In the genomic region with DNA sequence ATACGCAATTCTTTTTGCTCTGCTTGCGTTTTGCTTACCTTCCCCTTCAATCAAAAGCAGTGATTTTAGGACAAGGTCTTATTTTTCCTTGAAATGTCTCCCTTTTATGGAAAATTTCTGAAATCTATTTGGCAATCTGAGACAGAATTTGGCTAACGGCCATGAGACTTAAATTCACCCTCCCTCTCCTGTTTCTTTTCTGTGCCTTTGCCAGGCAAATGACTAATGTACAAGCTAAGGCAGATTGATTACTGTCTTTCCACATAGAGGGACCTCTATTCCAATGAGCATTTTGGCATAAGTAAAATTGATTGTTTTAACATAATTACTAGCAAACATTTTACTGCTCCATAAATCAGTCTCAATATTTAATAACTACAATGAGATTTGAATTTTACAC, we compare ENCODE assay signal across 29 cellular contexts. TPM values are rescaled to one million over a fixed set of nuclear protein-coding genes. Genes with fewer than 3 reads are reported as not detected.
DNase-seq lines count a peak whose midpoint lies in the region; ATAC-seq and TF ChIP-seq lines count a peak whose summit lies in the region.
"Had no signal": no experiment of that assay in that cellular context is flagged by ENCODE, and none has a peak within 500 bp of the region (broad histone marks: within the 10 kb centered on the region; RNA-seq: fewer than 3 reads in every experiment).

No MANE protein-coding gene starts in this region.

- H3K79me2 ChIP-seq in mammary epithelial cell (ENCODE audit: insufficient read depth, low read length) = no peaks in the 10 kb centered on the region

- no peak overlapping the region for H3K27ac ChIP-seq in breast epithelium
- no peak overlapping the region for H3K27ac ChIP-seq in mammary epithelial cell (ENCODE audit: insufficient read depth, low read depth, low read length)
- no peak overlapping the region for H3K27ac ChIP-seq in effector memory CD4-positive, alpha-beta T cell (ENCODE audit: insufficient read depth, low read length, poor library complexity, severe bottlenecking)
- no peak overlapping the region for H3K27ac ChIP-seq in gastroesophageal sphincter
- H3K27ac ChIP-seq: psoas muscle, skin epidermis had no signal

- no peak for TF ChIP-seq CTCF in MCF 10A (IDR thresholded peaks at IDR 0.05; ENCODE audit: unreplicated experiment)
- no peak for TF ChIP-seq CTCF in breast epithelium (IDR thresholded peaks at IDR 0.05)
- no peak for TF ChIP-seq CTCF in mammary epithelial cell (conservative IDR thresholded peaks at IDR 0.05 in 1 of 2, IDR thresholded peaks at IDR 0.05 in 1 of 2; ENCODE audit: extremely low read depth in 1 of 2, insufficient read depth in 1 of 2, low read depth in 1 of 2, low read length in 2 of 2)
- TF ChIP-seq CTCF in gastroesophageal sphincter (IDR thresholded peaks at IDR 0.05) = no peak

- no peaks in the 10 kb centered on the region for H3K9me3 ChIP-seq in breast epithelium
- no peaks in the 10 kb centered on the region for H3K9me3 ChIP-seq in mammary epithelial cell (replicated peaks; ENCODE audit: insufficient read depth, low read length)
- H3K9me3 ChIP-seq in effector memory CD4-positive, alpha-beta T cell (ENCODE audit: control insufficient read depth, low read length) = no peaks in the 10 kb centered on the region
- H3K9me3 ChIP-seq in gastroesophageal sphincter = no peaks in the 10 kb centered on the region
- H3K9me3 ChIP-seq: BE2C, psoas muscle had no signal

- no peaks in the 10 kb centered on the region for H3K4me1 ChIP-seq in breast epithelium
- H3K4me1 ChIP-seq in mammary epithelial cell (ENCODE audit: insufficient read depth, low read length) = no peaks in the 10 kb centered on the region
- H3K4me1 ChIP-seq in effector memory CD4-positive, alpha-beta T cell (ENCODE audit: control insufficient read depth, insufficient read depth, low read length, poor library complexity, severe bottlenecking) = no peaks in the 10 kb centered on the region
- H3K4me1 ChIP-seq in gastroesophageal sphincter = no peaks in the 10 kb centered on the region
- H3K4me1 ChIP-seq: BE2C, psoas muscle had no signal

- WGBS in mammary epithelial cell (ENCODE audit: low coverage, missing lambda C conversion rate) = 69% methylated on average over 3 of the region's 3 CpGs
- WGBS in gastroesophageal sphincter (ENCODE audit: low coverage in 1 of 2), 2 donors = 54 to 62% methylated on average over 3 of the region's 3 CpGs

- no peak overlapping the region for H3K4me2 ChIP-seq in mammary epithelial cell (ENCODE audit: insufficient read depth, low read depth, low read length)

- H3K27me3 Mint-ChIP-seq in MCF 10A (ENCODE audit: insufficient read depth, unreplicated experiment) = no peaks in the 10 kb centered on the region

- H3K4me1 Mint-ChIP-seq in MCF 10A (ENCODE audit: insufficient read depth, unreplicated experiment) = no peaks in the 10 kb centered on the region
- H3K4me1 Mint-ChIP-seq: activated T-helper 17 cell treated with anti-CD3 and anti-CD28 coated beads, Interleukin-2, amount 50 U/mL, for 72 hours had no signal

- no peak overlapping the region for H3K4me3 Mint-ChIP-seq in MCF 10A (ENCODE audit: unreplicated experiment)
- H3K4me3 Mint-ChIP-seq: activated CD4-positive, alpha-beta memory T cell treated with anti-CD3 and anti-CD28 coated beads for 36 hours; activated T-helper 17 cell treated with anti-CD3 and anti-CD28 coated beads, Interleukin-2, amount 50 U/mL, for 72 hours had no signal

- no peaks in the 10 kb centered on the region for H3K36me3 Mint-ChIP-seq in MCF 10A (ENCODE audit: insufficient read depth, unreplicated experiment)
- H3K36me3 Mint-ChIP-seq: activated CD4-positive, alpha-beta memory T cell treated with anti-CD3 and anti-CD28 coated beads for 36 hours; activated naive CD4-positive, alpha-beta T cell treated with anti-CD3 and anti-CD28 coated beads, Interleukin-2, amount 50 U/mL, for 72 hours had no signal

- no peaks in the 10 kb centered on the region for H3K27me3 ChIP-seq in breast epithelium
- no peaks in the 10 kb centered on the region for H3K27me3 ChIP-seq in mammary epithelial cell (ENCODE audit: insufficient read depth, low read length)
- no peaks in the 10 kb centered on the region for H3K27me3 ChIP-seq in effector memory CD4-positive, alpha-beta T cell (replicated peaks; ENCODE audit: control insufficient read depth, insufficient read depth, low read length, poor library complexity, severe bottlenecking)
- no peaks in the 10 kb centered on the region for H3K27me3 ChIP-seq in gastroesophageal sphincter
- H3K27me3 ChIP-seq: BE2C had no signal

- no peaks in the 10 kb centered on the region for H4K20me1 ChIP-seq in mammary epithelial cell (ENCODE audit: insufficient read depth, low read length)

- intact Hi-C loops in MCF 10A (cut with micrococcal nuclease) = no loop called here
- intact Hi-C loops in breast epithelium (cut with DNase I; ENCODE audit: low total_unique reads) = no loop called here
- intact Hi-C loops in mammary epithelial cell (cut with micrococcal nuclease) = no loop called here

- in situ Hi-C loops in mammary epithelial cell (cut with MboI; ENCODE audit: low sequenced_read_pairs in 2 of 2) = no loop called here

- dilution Hi-C loops in mammary epithelial cell (cut with HindIII; ENCODE audit: low sequenced_read_pairs) = no loop called here

- TF ChIP-seq POLR2A in breast epithelium (IDR thresholded peaks at IDR 0.05) = no peak
- TF ChIP-seq POLR2A in gastroesophageal sphincter (IDR thresholded peaks at IDR 0.05) = no peak

- no peak for ATAC-seq in gastroesophageal sphincter
- ATAC-seq: activated naive CD4-positive, alpha-beta T cell treated with anti-CD3 and anti-CD28 coated beads, Interleukin-2, amount 50 U/mL, for 72 hours; activated T-helper 17 cell treated with anti-CD3 and anti-CD28 coated beads, Interleukin-2, amount 50 U/mL, for 72 hours; esophagus mucosa; left colon; psoas muscle had no signal

- H3K36me3 ChIP-seq in breast epithelium (no peaks in the 10 kb centered on the region), mammary epithelial cell (ENCODE audit: insufficient read depth, low read length) (no peaks in the 10 kb centered on the region), gastroesophageal sphincter (no peaks in the 10 kb centered on the region)
- no peaks in the 10 kb centered on the region for H3K36me3 ChIP-seq in effector memory CD4-positive, alpha-beta T cell (ENCODE audit: control insufficient read depth, insufficient read depth, low read length)
- H3K36me3 ChIP-seq: BE2C had no signal

- H2AFZ ChIP-seq in mammary epithelial cell (ENCODE audit: low read depth, low read length) = no peak overlapping the region

- H3K9me3 Mint-ChIP-seq in MCF 10A (ENCODE audit: unreplicated experiment) = no peaks in the 10 kb centered on the region
- H3K9me3 Mint-ChIP-seq: activated CD4-positive, alpha-beta memory T cell treated with anti-CD3 and anti-CD28 coated beads for 36 hours; activated naive CD4-positive, alpha-beta T cell treated with anti-CD3 and anti-CD28 coated beads, Interleukin-2, amount 50 U/mL, for 72 hours; activated T-helper 17 cell treated with anti-CD3 and anti-CD28 coated beads, Interleukin-2, amount 50 U/mL, for 72 hours had no signal

- no peak overlapping the region for H3K27ac Mint-ChIP-seq in MCF 10A (ENCODE audit: low read depth, unreplicated experiment)
- H3K27ac Mint-ChIP-seq: activated CD4-positive, alpha-beta memory T cell treated with anti-CD3 and anti-CD28 coated beads for 36 hours; activated naive CD4-positive, alpha-beta T cell treated with anti-CD3 and anti-CD28 coated beads, Interleukin-2, amount 50 U/mL, for 72 hours; activated T-helper 17 cell treated with anti-CD3 and anti-CD28 coated beads, Interleukin-2, amount 50 U/mL, for 72 hours had no signal

- H3K4me3 ChIP-seq in breast epithelium (no peak overlapping the region), mammary epithelial cell (replicated peaks in 1 of 3; ENCODE audit: insufficient read depth in 1 of 3, low read depth in 2 of 3, low read length in 3 of 3) (no peak overlapping the region), gastroesophageal sphincter (no peak overlapping the region)
- no peak overlapping the region for H3K4me3 ChIP-seq in effector memory CD4-positive, alpha-beta T cell (ENCODE audit: insufficient read depth, low read depth, low read length, poor library complexity, severe bottlenecking)
- H3K4me3 ChIP-seq: psoas muscle, skin epidermis had no signal

- no peak for TF ChIP-seq EP300 in gastroesophageal sphincter (IDR thresholded peaks at IDR 0.05)

- DNase-seq in MCF 10A (ENCODE audit: unreplicated experiment) (peak; percentile 76), breast epithelium (ENCODE audit: low spot score in 2 of 2) (no peak), mammary epithelial cell (peak; percentile 27), fibroblast of the conjunctiva (ENCODE audit: low read depth) (peak; percentile 37), NCI-H1105 treated with DMSO at 0.1 percent for 48 hours (lab: John Stamatoyannopoulos, UW) (no peak), islet precursor cell (no peak)
- no peak for DNase-seq in effector memory CD4-positive, alpha-beta T cell
- DNase-seq: activated CD4-positive, alpha-beta memory T cell treated with anti-CD3 and anti-CD28 coated beads for 36 hours; activated CD4-positive, CD25-positive, alpha-beta regulatory T cell; activated CD8-positive, alpha-beta memory T cell treated with anti-CD3 and anti-CD28 coated beads, Interleukin-2, amount 50 U/mL, for 48 hours; BE2C; effector CD4-positive, alpha-beta T cell; GDM1; head of caudate nucleus; KG1; left colon; mesenchymal stem cell; NCI-H146; NCI-H526; psoas muscle; trophoblast cell had no signal

- CTCF ChIA-PET in MCF 10A (lab: Yijun Ruan, JAX) = no interaction called here
- CTCF ChIA-PET in mammary epithelial cell (lab: Charles Lee; ENCODE audit: low non-redundant PET) = no interaction called here

- BruUV-seq in MCF 10A (replicated peaks; lab: Mats Ljungman, UMichigan) (no TSS peak), mammary epithelial cell (replicated peaks; lab: Mats Ljungman, UMichigan) (no TSS peak)

- POLR2A ChIA-PET in MCF 10A (lab: Yijun Ruan, JAX) = interaction anchor here (0.7 kb wide), 1 partner anchor 26 kb away, joined by 3 read pairs; no protein-coding TSS in a partner anchor

- H3K9ac ChIP-seq in mammary epithelial cell (ENCODE audit: insufficient read depth, low read length) = no peak overlapping the region

RNA-seq across cellular contexts. Expression of a gene that starts 31.7 kb away (rescaled TPM):
- not detected in 2 replicates for total RNA-seq in MCF 10A (2022)
- 1 to 10 TPM in 1 of 3 donors, not detected in 2; 2.6 TPM for total RNA-seq in breast epithelium
- total RNA-seq in mammary epithelial cell = not detected
- not detected for polyA plus RNA-seq in mammary epithelial cell
- not detected for polyA minus RNA-seq in mammary epithelial cell
- not detected for total RNA-seq in gastroesophageal sphincter
- total RNA-seq: A172; activated CD4-positive, alpha-beta memory T cell treated with anti-CD3 and anti-CD28 coated beads for 36 hours; activated naive CD4-positive, alpha-beta T cell treated with anti-CD3 and anti-CD28 coated beads, Interleukin-2, amount 50 U/mL, for 72 hours; activated T-helper 17 cell treated with anti-CD3 and anti-CD28 coated beads, Interleukin-2, amount 50 U/mL, for 72 hours; chondrocyte; esophagus mucosa; H1; left colon; psoas muscle had no signal
- polyA plus RNA-seq: H1, psoas muscle had no signal

Comparison
In these comparisons a context has a peak if more than half of its experiments do, and no peak if none do; other contexts are left out.
1. DNase-seq: peak in MCF 10A (single experiment), mammary epithelial cell (single experiment) and fibroblast of the conjunctiva (single experiment); none in breast epithelium (0 of 2), effector memory CD4-positive, alpha-beta T cell (0 of 3), NCI-H1105 treated with DMSO at 0.1 percent for 48 hours (single experiment) and islet precursor cell (single experiment).